Comparison of ENCODE assay signal across 22 cellular contexts in genomic region chr7:41847171-41847570, GRCh38.
"Had no signal": no experiment of that assay in that cellular context is flagged by ENCODE, and none has a peak within 500 bp of the region (broad histone marks: within the 10 kb centered on the region; RNA-seq: fewer than 3 reads in every experiment).

No MANE protein-coding gene starts in this region.

- H3K4me1 Mint-ChIP-seq: central memory CD8-positive, alpha-beta T cell; T-helper 17 cell had no signal

- H3K4me3 Mint-ChIP-seq: activated naive CD4-positive, alpha-beta T cell treated with anti-CD3 and anti-CD28 coated beads for 36 hours; activated T-cell treated with anti-CD3 and anti-CD28 coated beads, Interleukin-2, amount 50 U/mL, for 4 hours; central memory CD8-positive, alpha-beta T cell; T-helper 17 cell; WTC11 had no signal

- H3K36me3 Mint-ChIP-seq: WTC11 had no signal

- H3K27ac Mint-ChIP-seq: activated naive CD4-positive, alpha-beta T cell treated with anti-CD3 and anti-CD28 coated beads for 36 hours; T-helper 17 cell; WTC11 had no signal

- ATAC-seq: activated T-cell treated with anti-CD3 and anti-CD28 coated beads, Interleukin-2, amount 50 U/mL, for 4 hours; body of pancreas; T-helper 17 cell; WTC11 had no signal

- DNase-seq: activated CD4-positive, alpha-beta T cell treated with anti-CD3 and anti-CD28 coated beads for 48 hours; activated CD4-positive, alpha-beta T cell treated with anti-CD3 and anti-CD28 coated beads, Interleukin-2, amount 50 U/mL, for 4 hours; activated CD4-positive, CD25-positive, alpha-beta regulatory T cell treated with anti-CD3 and anti-CD28 coated beads, Interleukin-2, amount 50 U/mL, for 72 hours; activated CD8-positive, alpha-beta memory T cell treated with anti-CD3 and anti-CD28 coated beads for 24 hours; activated gamma-delta T cell; activated naive CD4-positive, alpha-beta T cell treated with anti-CD3 and anti-CD28 coated beads for 36 hours; activated T-cell treated with anti-CD3 and anti-CD28 coated beads, Interleukin-2, amount 50 U/mL, for 4 hours; amniotic stem cell; body of pancreas; MG63; NCI-H1105; NCI-H1436 treated with DMSO at 0.1 percent for 48 hours; NCI-H187; NCI-H2081 treated with DMSO at 0.1 percent for 48 hours; NCI-H446; NCI-H524; Peyer's patch; SHP77; T-helper 17 cell; T-helper 9 cell had no signal

- H3K27me3 Mint-ChIP-seq: T-helper 17 cell had no signal
